Comparison of ENCODE assay signal across 8 cellular contexts in the genomic region with DNA sequence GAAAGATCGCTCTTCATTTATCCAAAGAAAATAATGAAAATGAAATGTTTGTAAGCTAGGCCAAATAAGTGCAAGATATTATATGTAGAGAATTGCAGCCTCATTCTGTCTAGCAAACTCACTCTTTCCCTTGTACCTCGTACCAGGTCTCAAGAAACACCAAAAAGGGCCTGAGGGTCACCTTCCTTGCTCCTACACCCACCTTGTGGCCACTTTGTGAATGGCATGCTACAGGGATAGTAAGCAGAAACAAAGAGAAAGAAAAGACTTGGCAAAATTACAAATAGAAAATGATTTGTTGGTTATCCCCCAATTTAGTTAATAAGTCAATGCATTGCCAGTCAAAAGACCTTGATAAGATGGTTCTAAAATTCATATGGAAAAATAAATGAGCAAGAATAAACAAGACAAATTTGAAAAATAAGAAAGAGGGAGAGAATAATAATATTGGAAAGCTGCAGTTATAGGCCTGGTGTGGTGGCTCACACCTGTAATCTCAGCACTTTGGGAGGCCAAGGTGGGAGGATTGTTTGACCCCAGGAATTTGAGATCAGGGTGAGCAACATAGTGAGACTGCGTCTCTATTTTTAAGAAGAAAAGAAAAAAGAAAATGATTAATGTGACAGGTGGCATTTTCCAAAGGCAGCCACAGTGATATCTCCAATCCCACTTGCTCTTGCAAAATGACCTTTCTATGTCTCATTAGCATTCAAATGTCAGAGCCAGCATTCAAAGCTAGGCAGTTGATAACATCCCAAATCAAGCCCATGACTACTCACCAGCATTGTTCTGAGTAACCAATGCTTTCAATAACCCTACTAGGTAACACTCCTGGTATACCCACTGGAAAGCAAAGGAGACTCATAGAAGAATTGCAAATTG. TPM values are rescaled to one million over a fixed set of nuclear protein-coding genes. Genes with fewer than 3 reads are reported as not detected.
DNase-seq lines count a peak whose midpoint lies in the region; ATAC-seq lines count a peak whose summit lies in the region.

No MANE protein-coding gene starts in this region.

- CTCF ChIA-PET in activated CD8-positive, alpha-beta T cell treated with anti-CD3 and anti-CD28 coated beads, Interleukin-2, amount 10 ng/mL, durations not matched to agents 7 days and 5 days (lab: Charles Lee), result interaction anchor here (0.7 to 6.1 kb wide), 18 partner anchors 8 to 445 kb away, joined by 3 to 56 read pairs (median 4); partner anchors contain the start of gene ARHGAP25

- ATAC-seq in activated CD8-positive, alpha-beta T cell treated with anti-CD3 and anti-CD28 coated beads, Interleukin-2, amount 10 ng/mL, durations not matched to agents 7 days and 5 days, result no peak
- no peak for ATAC-seq in effector memory CD8-positive, alpha-beta T cell (replicated peaks)
- ATAC-seq in stimulated activated naive B cell treated with anti-CD40 and anti-IgM and Interleukin-4, amounts not matched to agents 10 μg/mL and 1 μg/mL and 100 μg/mL, for 72 hours (replicated peaks), result peak; percentile 45 to 51

- DNase-seq in NCI-H524 (lab: John Stamatoyannopoulos, UW) (peak; percentile 51 to 70), NCI-H524 treated with DMSO at 0.1 percent for 48 hours (lab: John Stamatoyannopoulos, UW) (no peak), HK-2 (ENCODE audit: unreplicated experiment) (peak; percentile 39), NCI-H82 (lab: John Stamatoyannopoulos, UW) (peak; percentile 86), mucosa of gallbladder (ENCODE audit: low spot score) (peak; percentile 78)
- peak; percentile 84 for DNase-seq in activated CD8-positive, alpha-beta T cell treated with anti-CD3 and anti-CD28 coated beads, Interleukin-2, amount 10 ng/mL, durations not matched to agents 7 days and 5 days
- peak; percentile 55 to 60 (median 58) for DNase-seq in effector memory CD8-positive, alpha-beta T cell
- peak; percentile 68 for DNase-seq in stimulated activated naive B cell treated with anti-CD40 and anti-IgM and Interleukin-4, amounts not matched to agents 10 μg/mL and 1 μg/mL and 100 μg/mL, for 72 hours

- H3K36me3 Mint-ChIP-seq in activated CD8-positive, alpha-beta T cell treated with anti-CD3 and anti-CD28 coated beads, Interleukin-2, amount 10 ng/mL, durations not matched to agents 7 days and 5 days (ENCODE audit: low read depth), result no peaks in the 10 kb centered on the region
- peaks cover 9% of the 10 kb centered on the region for H3K36me3 Mint-ChIP-seq in effector memory CD8-positive, alpha-beta T cell (ENCODE audit: insufficient read depth)
- H3K36me3 Mint-ChIP-seq in stimulated activated naive B cell treated with anti-CD40 and anti-IgM and Interleukin-4, amounts not matched to agents 10 μg/mL and 1 μg/mL and 100 μg/mL, for 72 hours, result peaks cover 0 to 2% of the 10 kb centered on the region in 2 donors

- H3K9me3 Mint-ChIP-seq in activated CD8-positive, alpha-beta T cell treated with anti-CD3 and anti-CD28 coated beads, Interleukin-2, amount 10 ng/mL, durations not matched to agents 7 days and 5 days (ENCODE audit: insufficient read depth), result no peaks in the 10 kb centered on the region
- no peaks in the 10 kb centered on the region for H3K9me3 Mint-ChIP-seq in effector memory CD8-positive, alpha-beta T cell
- H3K9me3 Mint-ChIP-seq in stimulated activated naive B cell treated with anti-CD40 and anti-IgM and Interleukin-4, amounts not matched to agents 10 μg/mL and 1 μg/mL and 100 μg/mL, for 72 hours, result no peaks in the 10 kb centered on the region

- H3K4me3 Mint-ChIP-seq in activated CD8-positive, alpha-beta T cell treated with anti-CD3 and anti-CD28 coated beads, Interleukin-2, amount 10 ng/mL, durations not matched to agents 7 days and 5 days, result no peak overlapping the region
- H3K4me3 Mint-ChIP-seq in effector memory CD8-positive, alpha-beta T cell, result peak overlapping the region; percentile 3 to 54
- H3K4me3 Mint-ChIP-seq in stimulated activated naive B cell treated with anti-CD40 and anti-IgM and Interleukin-4, amounts not matched to agents 10 μg/mL and 1 μg/mL and 100 μg/mL, for 72 hours, result no peak overlapping the region

- peaks cover 37% of the 10 kb centered on the region for H3K4me1 Mint-ChIP-seq in activated CD8-positive, alpha-beta T cell treated with anti-CD3 and anti-CD28 coated beads, Interleukin-2, amount 10 ng/mL, durations not matched to agents 7 days and 5 days (ENCODE audit: low read depth)
- H3K4me1 Mint-ChIP-seq in effector memory CD8-positive, alpha-beta T cell (ENCODE audit: low read depth in 2 of 2), result peaks cover 31 to 36% of the 10 kb centered on the region in 2 donors
- H3K4me1 Mint-ChIP-seq in stimulated activated naive B cell treated with anti-CD40 and anti-IgM and Interleukin-4, amounts not matched to agents 10 μg/mL and 1 μg/mL and 100 μg/mL, for 72 hours, result peaks cover 21 to 32% of the 10 kb centered on the region in 2 donors

- POLR2A ChIA-PET in activated CD8-positive, alpha-beta T cell treated with anti-CD3 and anti-CD28 coated beads, Interleukin-2, amount 10 ng/mL, durations not matched to agents 7 days and 5 days (lab: Charles Lee), result interaction anchor here (0.6 kb wide), 1 partner anchor 52 kb away, joined by 3 read pairs; no protein-coding TSS in a partner anchor

- H3K27ac Mint-ChIP-seq in activated CD8-positive, alpha-beta T cell treated with anti-CD3 and anti-CD28 coated beads, Interleukin-2, amount 10 ng/mL, durations not matched to agents 7 days and 5 days, result peak overlapping the region; percentile 5
- peak overlapping the region; percentile 38 to 83 for H3K27ac Mint-ChIP-seq in effector memory CD8-positive, alpha-beta T cell
- H3K27ac Mint-ChIP-seq in stimulated activated naive B cell treated with anti-CD40 and anti-IgM and Interleukin-4, amounts not matched to agents 10 μg/mL and 1 μg/mL and 100 μg/mL, for 72 hours, result no peak overlapping the region

- H3K27me3 Mint-ChIP-seq in activated CD8-positive, alpha-beta T cell treated with anti-CD3 and anti-CD28 coated beads, Interleukin-2, amount 10 ng/mL, durations not matched to agents 7 days and 5 days (ENCODE audit: low read depth), result no peaks in the 10 kb centered on the region
- H3K27me3 Mint-ChIP-seq in effector memory CD8-positive, alpha-beta T cell, result no peaks in the 10 kb centered on the region
- no peaks in the 10 kb centered on the region for H3K27me3 Mint-ChIP-seq in stimulated activated naive B cell treated with anti-CD40 and anti-IgM and Interleukin-4, amounts not matched to agents 10 μg/mL and 1 μg/mL and 100 μg/mL, for 72 hours

RNA-seq across cellular contexts. Expression of gene BMP10, which starts 38.8 kb away (rescaled TPM):
- not detected for total RNA-seq in activated CD8-positive, alpha-beta T cell treated with anti-CD3 and anti-CD28 coated beads, Interleukin-2, amount 10 ng/mL, durations not matched to agents 7 days and 5 days
- total RNA-seq in mucosa of gallbladder, result not detected

RNA-seq across cellular contexts. Expression of gene GKN2, which starts 42.7 kb away (rescaled TPM):
- total RNA-seq in activated CD8-positive, alpha-beta T cell treated with anti-CD3 and anti-CD28 coated beads, Interleukin-2, amount 10 ng/mL, durations not matched to agents 7 days and 5 days, result not detected
- not detected for total RNA-seq in mucosa of gallbladder

Comparison
In these comparisons a context has a peak if more than half of its experiments do, and no peak if none do; other contexts are left out.
1. ATAC-seq: peak in stimulated activated naive B cell treated with anti-CD40 and anti-IgM and Interleukin-4, amounts not matched to agents 10 μg/mL and 1 μg/mL and 100 μg/mL, for 72 hours (2 of 2); none in activated CD8-positive, alpha-beta T cell treated with anti-CD3 and anti-CD28 coated beads, Interleukin-2, amount 10 ng/mL, durations not matched to agents 7 days and 5 days (single experiment) and effector memory CD8-positive, alpha-beta T cell (single experiment).
2. H3K4me3 Mint-ChIP-seq: peak in effector memory CD8-positive, alpha-beta T cell (2 of 2); none in activated CD8-positive, alpha-beta T cell treated with anti-CD3 and anti-CD28 coated beads, Interleukin-2, amount 10 ng/mL, durations not matched to agents 7 days and 5 days (single experiment) and stimulated activated naive B cell treated with anti-CD40 and anti-IgM and Interleukin-4, amounts not matched to agents 10 μg/mL and 1 μg/mL and 100 μg/mL, for 72 hours (0 of 2).